In genomic region chr18:11695736-11696135, GRCh38 we compare ENCODE assay signal across 29 cellular contexts.
"Had no signal": no experiment of that assay in that cellular context is flagged by ENCODE, and none has a peak within 500 bp of the region (broad histone marks: within the 10 kb centered on the region; RNA-seq: fewer than 3 reads in every experiment).

No MANE protein-coding gene starts in this region.

- H3K27ac ChIP-seq: left ventricle myocardium inferior, pancreas, prostate gland, skin epidermis, suprapubic skin, thoracic aorta, tibial artery, upper lobe of right lung had no signal

- H3K9me3 ChIP-seq: left ventricle myocardium inferior, mucosa of descending colon, pancreas, prostate gland, suprapubic skin, thoracic aorta, tibial artery, upper lobe of right lung had no signal

- FAIRE-seq: islet of Langerhans, pancreas, urothelium cell line had no signal

- H3K36me3 ChIP-seq: left ventricle myocardium inferior, pancreas, prostate gland, suprapubic skin, thoracic aorta, tibial artery, upper lobe of right lung had no signal

- ATAC-seq: mucosa of descending colon; naive thymus-derived CD4-positive, alpha-beta T cell; natural killer cell treated with Interleukin-12 subunit alpha and Interleukin-12 subunit beta and Interleukin-15 and Interleukin-18, amount 100 ng/mL, for 72 hours; pancreas; right cardiac atrium; sciatic nerve; stimulated activated effector memory CD8-positive, alpha-beta T cell treated with anti-CD3 and anti-CD28 coated beads, Interleukin-12 subunit alpha, Interleukin-12 subunit beta, amount 100 ng/mL, for 72 hours; upper lobe of right lung had no signal

- H3K4me1 ChIP-seq: pancreas, prostate gland, tibial artery, upper lobe of right lung had no signal

- H3K27me3 ChIP-seq: suprapubic skin, tibial artery, upper lobe of right lung had no signal

- DNase-seq: hypothalamus; immature natural killer cell; left ventricle myocardium inferior; midbrain; mucosa of descending colon; naive thymus-derived CD4-positive, alpha-beta T cell; nucleus accumbens; pancreas; posterior cingulate gyrus; retina; right cardiac atrium; stimulated activated CD4-positive, alpha-beta T cell treated with anti-CD3 and anti-CD28 coated beads, Interleukin-12 subunit alpha, Interleukin-12 subunit beta, amount 100 ng/mL, for 4 hours; stimulated activated CD4-positive, alpha-beta T cell treated with anti-CD3 and anti-CD28 coated beads, Interleukin-15, amount 100 ng/mL, for 24 hours; stimulated activated CD4-positive, alpha-beta T cell treated with anti-CD3 and anti-CD28 coated beads, Interleukin-2, amount 100 ng/mL, for 24 hours; stimulated activated CD4-positive, alpha-beta T cell treated with anti-CD3 and anti-CD28 coated beads, Interleukin-4, amount 100 ng/mL, for 24 hours; stimulated activated naive CD4-positive, alpha-beta T cell; tibial artery; trophoblast cell; upper lobe of right lung had no signal

- H3K4me3 ChIP-seq: left ventricle myocardium inferior, lung, mucosa of descending colon, pancreas, prostate gland, skin epidermis, suprapubic skin, thoracic aorta, tibial artery, upper lobe of right lung had no signal
